In the genomic region with DNA sequence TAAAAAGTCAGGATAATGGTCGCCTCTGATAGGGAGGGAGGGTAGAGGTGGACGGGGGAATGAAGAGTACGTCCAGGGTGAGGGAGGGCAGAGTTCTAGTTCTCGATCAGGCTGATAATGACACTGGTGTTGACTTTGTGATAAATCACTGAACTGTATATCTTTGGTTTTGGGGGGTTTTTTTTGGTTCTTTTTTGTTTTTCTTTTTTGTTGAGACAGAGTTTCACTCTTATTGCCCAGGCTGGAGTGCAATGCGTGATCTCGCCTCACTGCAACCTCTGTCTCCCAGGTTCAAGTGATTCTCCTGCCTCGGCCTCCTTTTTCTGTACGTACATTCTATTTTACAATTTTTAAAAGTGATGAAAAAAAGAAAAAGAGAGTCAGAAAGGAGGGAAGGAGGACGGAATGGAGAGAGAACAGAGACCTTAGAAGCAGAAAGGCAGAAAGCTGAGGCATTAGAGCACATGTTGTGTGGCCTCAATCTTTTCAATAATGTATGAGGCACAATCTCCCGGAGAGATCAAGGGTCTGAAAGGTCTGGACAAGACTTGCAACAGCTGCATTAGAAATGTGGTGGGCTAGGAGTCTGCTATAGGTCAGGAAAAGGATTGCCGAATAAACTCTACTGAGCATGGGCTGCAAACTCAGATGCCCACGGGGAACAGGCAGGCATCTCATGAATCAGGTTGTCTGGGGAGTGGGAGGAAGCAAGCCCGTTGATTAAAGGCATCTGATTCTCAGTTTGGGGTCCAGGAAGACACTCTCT, we compare ENCODE assay signal across 1 cellular context.
TF ChIP-seq lines count a peak whose summit lies in the region.

No MANE protein-coding gene starts in this region.

TF ChIP-seq in GM12878, 131 proteins besides CTCF, POLR2A, EP300 and RAD21 (continued from another document):
- TF ChIP-seq, protein P1, sequence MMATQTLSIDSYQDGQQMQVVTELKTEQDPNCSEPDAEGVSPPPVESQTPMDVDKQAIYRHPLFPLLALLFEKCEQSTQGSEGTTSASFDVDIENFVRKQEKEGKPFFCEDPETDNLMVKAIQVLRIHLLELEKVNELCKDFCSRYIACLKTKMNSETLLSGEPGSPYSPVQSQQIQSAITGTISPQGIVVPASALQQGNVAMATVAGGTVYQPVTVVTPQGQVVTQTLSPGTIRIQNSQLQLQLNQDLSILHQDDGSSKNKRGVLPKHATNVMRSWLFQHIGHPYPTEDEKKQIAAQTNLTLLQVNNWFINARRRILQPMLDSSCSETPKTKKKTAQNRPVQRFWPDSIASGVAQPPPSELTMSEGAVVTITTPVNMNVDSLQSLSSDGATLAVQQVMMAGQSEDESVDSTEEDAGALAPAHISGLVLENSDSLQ (IDR thresholded peaks at IDR 0.05): peak; percentile 38; the same call in 1 of the 2 replicates
- TF ChIP-seq CHD2 (IDR thresholded peaks at IDR 0.05; ENCODE audit: borderline replicate concordance, low read depth, low read length) (no peak), NBN (IDR thresholded peaks at IDR 0.05) (peak; percentile 76; the same call in 1 of the 2 replicates), SMAD1 (IDR thresholded peaks at IDR 0.05; ENCODE audit: low read depth, partially characterized antibody) (peak; percentile 4), EZH2 (IDR thresholded peaks at IDR 0.05; ENCODE audit: borderline replicate concordance, control insufficient read depth, low read depth, low read length) (no peak), GABPA (IDR thresholded peaks at IDR 0.05; ENCODE audit: low read depth) (no peak), HDGF (IDR thresholded peaks at IDR 0.05) (0 out of 2 replicates have a peak, but pooled peaks have one; percentile 8), CEBPB (IDR thresholded peaks at IDR 0.05; ENCODE audit: borderline replicate concordance in 1 of 2, low read depth in 2 of 2, low read length in 2 of 2) (no peak), IKZF2 (IDR thresholded peaks at IDR 0.05) (peak; percentile 20 to 22; a peak in 2 of 4 replicates)
- TF ChIP-seq, protein P2, sequence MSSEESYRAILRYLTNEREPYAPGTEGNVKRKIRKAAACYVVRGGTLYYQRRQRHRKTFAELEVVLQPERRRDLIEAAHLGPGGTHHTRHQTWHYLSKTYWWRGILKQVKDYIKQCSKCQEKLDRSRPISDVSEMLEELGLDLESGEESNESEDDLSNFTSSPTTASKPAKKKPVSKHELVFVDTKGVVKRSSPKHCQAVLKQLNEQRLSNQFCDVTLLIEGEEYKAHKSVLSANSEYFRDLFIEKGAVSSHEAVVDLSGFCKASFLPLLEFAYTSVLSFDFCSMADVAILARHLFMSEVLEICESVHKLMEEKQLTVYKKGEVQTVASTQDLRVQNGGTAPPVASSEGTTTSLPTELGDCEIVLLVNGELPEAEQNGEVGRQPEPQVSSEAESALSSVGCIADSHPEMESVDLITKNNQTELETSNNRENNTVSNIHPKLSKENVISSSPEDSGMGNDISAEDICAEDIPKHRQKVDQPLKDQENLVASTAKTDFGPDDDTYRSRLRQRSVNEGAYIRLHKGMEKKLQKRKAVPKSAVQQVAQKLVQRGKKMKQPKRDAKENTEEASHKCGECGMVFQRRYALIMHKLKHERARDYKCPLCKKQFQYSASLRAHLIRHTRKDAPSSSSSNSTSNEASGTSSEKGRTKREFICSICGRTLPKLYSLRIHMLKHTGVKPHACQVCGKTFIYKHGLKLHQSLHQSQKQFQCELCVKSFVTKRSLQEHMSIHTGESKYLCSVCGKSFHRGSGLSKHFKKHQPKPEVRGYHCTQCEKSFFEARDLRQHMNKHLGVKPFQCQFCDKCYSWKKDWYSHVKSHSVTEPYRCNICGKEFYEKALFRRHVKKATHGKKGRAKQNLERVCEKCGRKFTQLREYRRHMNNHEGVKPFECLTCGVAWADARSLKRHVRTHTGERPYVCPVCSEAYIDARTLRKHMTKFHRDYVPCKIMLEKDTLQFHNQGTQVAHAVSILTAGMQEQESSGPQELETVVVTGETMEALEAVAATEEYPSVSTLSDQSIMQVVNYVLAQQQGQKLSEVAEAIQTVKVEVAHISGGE (CRISPR knock-in tag; IDR thresholded peaks at IDR 0.05): no peak
- TF ChIP-seq, protein P3, sequence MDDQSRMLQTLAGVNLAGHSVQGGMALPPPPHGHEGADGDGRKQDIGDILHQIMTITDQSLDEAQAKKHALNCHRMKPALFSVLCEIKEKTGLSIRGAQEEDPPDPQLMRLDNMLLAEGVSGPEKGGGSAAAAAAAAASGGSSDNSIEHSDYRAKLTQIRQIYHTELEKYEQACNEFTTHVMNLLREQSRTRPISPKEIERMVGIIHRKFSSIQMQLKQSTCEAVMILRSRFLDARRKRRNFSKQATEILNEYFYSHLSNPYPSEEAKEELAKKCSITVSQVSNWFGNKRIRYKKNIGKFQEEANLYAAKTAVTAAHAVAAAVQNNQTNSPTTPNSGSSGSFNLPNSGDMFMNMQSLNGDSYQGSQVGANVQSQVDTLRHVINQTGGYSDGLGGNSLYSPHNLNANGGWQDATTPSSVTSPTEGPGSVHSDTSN (IDR thresholded peaks at IDR 0.05; ENCODE audit: insufficient replicate concordance, low read depth, low read length): no peak
- TF ChIP-seq, protein P4, sequence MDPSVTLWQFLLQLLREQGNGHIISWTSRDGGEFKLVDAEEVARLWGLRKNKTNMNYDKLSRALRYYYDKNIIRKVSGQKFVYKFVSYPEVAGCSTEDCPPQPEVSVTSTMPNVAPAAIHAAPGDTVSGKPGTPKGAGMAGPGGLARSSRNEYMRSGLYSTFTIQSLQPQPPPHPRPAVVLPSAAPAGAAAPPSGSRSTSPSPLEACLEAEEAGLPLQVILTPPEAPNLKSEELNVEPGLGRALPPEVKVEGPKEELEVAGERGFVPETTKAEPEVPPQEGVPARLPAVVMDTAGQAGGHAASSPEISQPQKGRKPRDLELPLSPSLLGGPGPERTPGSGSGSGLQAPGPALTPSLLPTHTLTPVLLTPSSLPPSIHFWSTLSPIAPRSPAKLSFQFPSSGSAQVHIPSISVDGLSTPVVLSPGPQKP (IDR thresholded peaks at IDR 0.05; ENCODE audit: low read depth, low read length): no peak
